Comparison of ENCODE assay signal across 9 cellular contexts in genomic region chr18:23191952-23192662, GRCh38. TPM values are rescaled to one million over a fixed set of nuclear protein-coding genes. Genes with fewer than 3 reads are reported as not detected.
A peak's percentile ranks its signal among the peaks of the same experiment; 100 is the strongest.
DNase-seq lines count a peak whose midpoint lies in the region; ATAC-seq and TF ChIP-seq lines count a peak whose summit lies in the region.
"Had no signal": no experiment of that assay in that cellular context is flagged by ENCODE, and none has a peak within 500 bp of the region (broad histone marks: within the 10 kb centered on the region; RNA-seq: fewer than 3 reads in every experiment).

No MANE protein-coding gene starts in this region.

- H3K4me1 ChIP-seq in esophagus muscularis mucosa (peaks cover 0 to 22% (median 12%) of the 10 kb centered on the region in 4 donors), parathyroid adenoma (peaks cover 3% of the 10 kb centered on the region)

- in situ Hi-C loops in G401 (cut with HindIII; ENCODE audit: low sequenced_read_pairs), result no loop called here

- TF ChIP-seq POLR2A in esophagus muscularis mucosa (IDR thresholded peaks at IDR 0.05; ENCODE audit: low read depth) (no peak), GM18505 (IDR thresholded peaks at IDR 0.05; ENCODE audit: borderline replicate concordance, extremely low read depth, insufficient read depth, insufficient read length) (no peak)

- H3K27me3 ChIP-seq in esophagus muscularis mucosa (no peaks in the 10 kb centered on the region), parathyroid adenoma (ENCODE audit: control insufficient read depth, insufficient read depth, low read length) (no peaks in the 10 kb centered on the region)

- H3K9ac ChIP-seq in parathyroid adenoma, result no peak overlapping the region

- H3K36me3 ChIP-seq in esophagus muscularis mucosa, result peaks cover 0 to 3% (median 0%) of the 10 kb centered on the region in 4 donors
- H3K36me3 ChIP-seq in parathyroid adenoma (ENCODE audit: control insufficient read depth, insufficient read depth, low read length), result no peaks in the 10 kb centered on the region

- 47% methylated on average over 5 of the region's 11 CpGs for WGBS in esophagus muscularis mucosa

- peak overlapping the region; percentile 18 for H3K4me2 ChIP-seq in parathyroid adenoma (ENCODE audit: low read length)

- H3K27ac ChIP-seq in esophagus muscularis mucosa (replicated peaks in 1 of 4), result peak overlapping the region; percentile 9 to 19 (median 11)
- H3K27ac ChIP-seq in parathyroid adenoma, result peak overlapping the region; percentile 7

- no peaks in the 10 kb centered on the region for H3K9me3 ChIP-seq in esophagus muscularis mucosa
- no peaks in the 10 kb centered on the region for H3K9me3 ChIP-seq in parathyroid adenoma (ENCODE audit: control insufficient read depth, low read length)

- no peak overlapping the region for H2AFZ ChIP-seq in parathyroid adenoma

- no peak for ATAC-seq in HG03135 (IDR thresholded peaks at IDR 0.05; ENCODE audit: unreplicated experiment)
- ATAC-seq in GM18907 (IDR thresholded peaks at IDR 0.05; ENCODE audit: unreplicated experiment), result no peak
- ATAC-seq in GM18505 (IDR thresholded peaks at IDR 0.05; ENCODE audit: unreplicated experiment), result no peak
- ATAC-seq: HCT116 had no signal

- TF ChIP-seq EP300 in esophagus muscularis mucosa (IDR thresholded peaks at IDR 0.05), result no peak

- H3K79me2 ChIP-seq in parathyroid adenoma, result no peaks in the 10 kb centered on the region

- DNase-seq in G401 (ENCODE audit: low spot score), result peak; percentile 9
- peak; percentile 63 for DNase-seq in NCI-H2196 (lab: John Stamatoyannopoulos, UW; ENCODE audit: unreplicated experiment)
- no peak for DNase-seq in esophagus muscularis mucosa (ENCODE audit: extremely low spot score)
- no peak for DNase-seq in OCI-M2 (lab: John Stamatoyannopoulos, UW; ENCODE audit: unreplicated experiment)

- H3K4me3 ChIP-seq in esophagus muscularis mucosa (no peak overlapping the region), parathyroid adenoma (ENCODE audit: low read depth, low read length) (no peak overlapping the region)

- intact Hi-C loops in esophagus muscularis mucosa (cut with DNase I), result no loop called here

- TF ChIP-seq CTCF in esophagus muscularis mucosa (IDR thresholded peaks at IDR 0.05) (no peak), parathyroid adenoma (IDR thresholded peaks at IDR 0.05) (no peak)

RNA-seq across cellular contexts. Expression of gene CABLES1, which starts 56.8 kb away (rescaled TPM):
- 8.9 and 11.8 TPM in 2 replicates for total RNA-seq in G401 (2014; rRNA removed; shearing (Covaris generic))
- 1 to 10 TPM; 3.8 to 8.3 (median 6.4) TPM for total RNA-seq in esophagus muscularis mucosa

Comparison
In these comparisons a context has a peak if more than half of its experiments do, and no peak if none do; other contexts are left out.
1. DNase-seq: peak in G401 (single experiment) and NCI-H2196 (single experiment); none in esophagus muscularis mucosa (single experiment) and OCI-M2 (single experiment).